Comparison of ENCODE assay signal across 20 cellular contexts in genomic region chr10:30917790-30918189, GRCh38.
"Had no signal": no experiment of that assay in that cellular context is flagged by ENCODE, and none has a peak within 500 bp of the region (broad histone marks: within the 10 kb centered on the region; RNA-seq: fewer than 3 reads in every experiment).

No MANE protein-coding gene starts in this region.

- H3K27ac ChIP-seq: gastroesophageal sphincter, hepatocyte, neutrophil, ovary, right atrium auricular region, sigmoid colon, suprapubic skin, thyroid gland, upper lobe of left lung, uterus had no signal

- H3K9me3 ChIP-seq: gastroesophageal sphincter, mucosa of descending colon, neutrophil, ovary, right atrium auricular region, sigmoid colon, suprapubic skin, thyroid gland, upper lobe of left lung, uterus had no signal

- H3K27ac Mint-ChIP-seq: endodermal cell; naive thymus-derived CD8-positive, alpha-beta T cell had no signal

- H3K79me2 ChIP-seq: hepatocyte had no signal

- H3K4me1 ChIP-seq: suprapubic skin, thyroid gland, uterus had no signal

- H3K4me3 ChIP-seq: gastroesophageal sphincter, hepatocyte, mucosa of descending colon, ovary, right atrium auricular region, sigmoid colon, smooth muscle cell, suprapubic skin, thyroid gland, upper lobe of left lung, uterus had no signal

- H3K4me2 ChIP-seq: hepatocyte, smooth muscle cell had no signal

- DNase-seq: effector CD4-positive, alpha-beta T cell; endodermal cell; erythroblast; glutamatergic neuron; mucosa of descending colon; naive thymus-derived CD8-positive, alpha-beta T cell; ovary; sigmoid colon; stimulated activated CD4-positive, alpha-beta T cell treated with anti-CD3 and anti-CD28 coated beads, Interleukin-2, amount 100 ng/mL, for 48 hours; stimulated activated naive CD8-positive, alpha-beta T cell treated with anti-CD3 and anti-CD28 coated beads, Interleukin-15, Interleukin-2, amounts not matched to agents 100 U/mL and 50 U/mL, for 24 hours; thyroid gland; upper lobe of left lung; uterus had no signal

- H3K9me3 Mint-ChIP-seq: endodermal cell; naive thymus-derived CD8-positive, alpha-beta T cell had no signal

- H3K27me3 Mint-ChIP-seq: naive thymus-derived CD8-positive, alpha-beta T cell had no signal

- FAIRE-seq: endothelial cell of umbilical vein had no signal

- H3K36me3 ChIP-seq: neutrophil, ovary, right atrium auricular region, sigmoid colon, suprapubic skin, thyroid gland, uterus had no signal

- H2AFZ ChIP-seq: hepatocyte had no signal

- H3K4me3 Mint-ChIP-seq: endodermal cell; naive thymus-derived CD8-positive, alpha-beta T cell had no signal

- H3K27me3 ChIP-seq: gastroesophageal sphincter, hepatocyte, neutrophil, ovary, right atrium auricular region, sigmoid colon, suprapubic skin, thyroid gland, upper lobe of left lung, uterus had no signal

- ATAC-seq: gastroesophageal sphincter; mucosa of descending colon; naive thymus-derived CD8-positive, alpha-beta T cell; stimulated activated naive CD8-positive, alpha-beta T cell treated with anti-CD3 and anti-CD28 coated beads, Interleukin-15, Interleukin-2, amounts not matched to agents 100 U/mL and 50 U/mL, for 24 hours had no signal
